8 cellular contexts compared by ENCODE assay signal in the genomic region with DNA sequence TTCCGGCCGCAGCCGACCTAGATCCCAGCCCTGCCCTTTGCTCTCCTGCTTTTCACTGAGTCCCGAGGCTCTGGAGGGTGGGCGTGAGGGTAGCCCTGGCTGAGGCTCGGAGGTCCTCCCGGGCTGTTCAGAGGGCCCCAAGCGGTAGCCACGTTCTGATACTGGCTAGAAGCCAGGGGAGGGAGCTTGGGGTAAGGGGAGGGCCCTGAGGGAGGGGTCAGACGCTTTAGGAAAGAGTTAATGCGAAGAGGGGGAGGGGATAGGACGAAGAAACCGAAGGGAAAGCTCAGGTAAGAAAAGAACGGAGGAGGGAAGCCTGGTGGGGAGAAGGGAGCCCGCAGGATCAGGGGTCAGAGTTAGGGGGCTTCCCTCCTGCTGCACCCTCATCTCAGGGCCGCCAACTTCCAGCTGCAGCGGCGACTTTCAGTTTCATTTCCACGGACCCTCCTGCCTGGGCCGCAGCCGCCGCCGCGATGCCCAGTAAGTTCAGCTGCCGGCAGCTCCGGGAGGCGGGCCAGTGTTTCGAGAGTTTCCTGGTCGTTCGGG.
DNase-seq lines count a peak whose midpoint lies in the region; ATAC-seq and TF ChIP-seq lines count a peak whose summit lies in the region.

A gene with protein sequence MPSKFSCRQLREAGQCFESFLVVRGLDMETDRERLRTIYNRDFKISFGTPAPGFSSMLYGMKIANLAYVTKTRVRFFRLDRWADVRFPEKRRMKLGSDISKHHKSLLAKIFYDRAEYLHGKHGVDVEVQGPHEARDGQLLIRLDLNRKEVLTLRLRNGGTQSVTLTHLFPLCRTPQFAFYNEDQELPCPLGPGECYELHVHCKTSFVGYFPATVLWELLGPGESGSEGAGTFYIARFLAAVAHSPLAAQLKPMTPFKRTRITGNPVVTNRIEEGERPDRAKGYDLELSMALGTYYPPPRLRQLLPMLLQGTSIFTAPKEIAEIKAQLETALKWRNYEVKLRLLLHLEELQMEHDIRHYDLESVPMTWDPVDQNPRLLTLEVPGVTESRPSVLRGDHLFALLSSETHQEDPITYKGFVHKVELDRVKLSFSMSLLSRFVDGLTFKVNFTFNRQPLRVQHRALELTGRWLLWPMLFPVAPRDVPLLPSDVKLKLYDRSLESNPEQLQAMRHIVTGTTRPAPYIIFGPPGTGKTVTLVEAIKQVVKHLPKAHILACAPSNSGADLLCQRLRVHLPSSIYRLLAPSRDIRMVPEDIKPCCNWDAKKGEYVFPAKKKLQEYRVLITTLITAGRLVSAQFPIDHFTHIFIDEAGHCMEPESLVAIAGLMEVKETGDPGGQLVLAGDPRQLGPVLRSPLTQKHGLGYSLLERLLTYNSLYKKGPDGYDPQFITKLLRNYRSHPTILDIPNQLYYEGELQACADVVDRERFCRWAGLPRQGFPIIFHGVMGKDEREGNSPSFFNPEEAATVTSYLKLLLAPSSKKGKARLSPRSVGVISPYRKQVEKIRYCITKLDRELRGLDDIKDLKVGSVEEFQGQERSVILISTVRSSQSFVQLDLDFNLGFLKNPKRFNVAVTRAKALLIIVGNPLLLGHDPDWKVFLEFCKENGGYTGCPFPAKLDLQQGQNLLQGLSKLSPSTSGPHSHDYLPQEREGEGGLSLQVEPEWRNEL (plus strand): TSS at position 220 of the 546 bp plus-strand sequence. CDS start 254 bp downstream, at position 474.

- peak within 1 kb of the TSS; percentile 81 for H3K4me3 ChIP-seq in choroid plexus epithelial cell (ENCODE audit: low read depth, low read length)

- DNase-seq in NCI-H187 (lab: John Stamatoyannopoulos, UW) (peak; percentile 19 to 29), NCI-H187 treated with DMSO at 0.1 percent for 48 hours (lab: John Stamatoyannopoulos, UW) (no peak), NCI-H2196 treated with DMSO at 0.1 percent for 48 hours (lab: John Stamatoyannopoulos, UW; ENCODE audit: unreplicated experiment) (peak; percentile 58), choroid plexus epithelial cell (ENCODE audit: low read depth) (peak; percentile 79)
- peak; percentile 46 for DNase-seq in activated CD4-positive, alpha-beta T cell treated with anti-CD3 and anti-CD28 coated beads for 1 hour
- peak; percentile 62 for DNase-seq in stimulated activated CD4-positive, alpha-beta T cell treated with anti-CD3 and anti-CD28 coated beads, Interleukin-1b, Interleukin-23, amount 100 ng/mL, for 48 hours

- peak within 1 kb of the TSS; percentile 75 for H3K27ac ChIP-seq in layer of hippocampus (ENCODE audit: low read depth, low read length)

- peak; percentile 10 for TF ChIP-seq CTCF in choroid plexus epithelial cell (conservative IDR thresholded peaks at IDR 0.05; ENCODE audit: low read depth, low read length)

- peak; percentile 49 for ATAC-seq in HG03064 (IDR thresholded peaks at IDR 0.05; ENCODE audit: low read depth, unreplicated experiment)

- H3K27me3 ChIP-seq in layer of hippocampus (ENCODE audit: control insufficient read depth, insufficient read depth, low read length): no peaks in the 10 kb centered on the region
